ENCODE assay signal across 1 cellular context in genomic region chr2:226114436-226114835, GRCh38.
A peak's percentile ranks its signal among the peaks of the same experiment; 100 is the strongest.
TF ChIP-seq lines count a peak whose summit lies in the region.

No MANE protein-coding gene starts in this region.

TF ChIP-seq in HepG2, 621 proteins besides CTCF, POLR2A, EP300 and RAD21 (continued from another document and continues in another):
- no peak for TF ChIP-seq HMGXB3 (CRISPR knock-in tag; IDR thresholded peaks at IDR 0.05; ENCODE audit: borderline replicate concordance)
- TF ChIP-seq MYPOP (CRISPR knock-in tag; IDR thresholded peaks at IDR 0.05) = no peak
- TF ChIP-seq KDM3A (CRISPR knock-in tag; IDR thresholded peaks at IDR 0.05; ENCODE audit: low read depth) = no peak
- peak; percentile 58; the same call in 1 of the 2 replicates for TF ChIP-seq POGZ (CRISPR knock-in tag; IDR thresholded peaks at IDR 0.05)
- no peak for TF ChIP-seq TOE1 (CRISPR knock-in tag; IDR thresholded peaks at IDR 0.05)
- TF ChIP-seq ONECUT2 (CRISPR knock-in tag; IDR thresholded peaks at IDR 0.05) = peak; percentile 46; the same call in 1 of the 2 replicates
- no peak for TF ChIP-seq ZNF280B (CRISPR knock-in tag; IDR thresholded peaks at IDR 0.05; ENCODE audit: borderline replicate concordance)
- peak; percentile 50; the same call in 1 of the 2 replicates for TF ChIP-seq ZNF12 (CRISPR knock-in tag; IDR thresholded peaks at IDR 0.05)
- TF ChIP-seq ZNF878 (CRISPR knock-in tag; IDR thresholded peaks at IDR 0.05) = no peak
- TF ChIP-seq HOXA7 (CRISPR knock-in tag; IDR thresholded peaks at IDR 0.05) = no peak
- no peak for TF ChIP-seq HNF4G (IDR thresholded peaks at IDR 0.05; ENCODE audit: borderline replicate concordance, low read depth, low read length)
- TF ChIP-seq HNF4G (CRISPR knock-in tag; IDR thresholded peaks at IDR 0.05; ENCODE audit: borderline replicate concordance, low read depth) = no peak
- TF ChIP-seq MAZ (IDR thresholded peaks at IDR 0.05; ENCODE audit: borderline replicate concordance, low read depth, low read length) = no peak
- 0 out of 2 replicates have a peak, but pooled peaks have one; percentile 13 for TF ChIP-seq MAZ (CRISPR knock-in tag; IDR thresholded peaks at IDR 0.05; ENCODE audit: low read depth)
- TF ChIP-seq MXI1 (IDR thresholded peaks at IDR 0.05; ENCODE audit: borderline replicate concordance, low read depth, low read length) = no peak
- TF ChIP-seq ELF3 (CRISPR knock-in tag; IDR thresholded peaks at IDR 0.05) = no peak
- 0 out of 2 replicates have a peak, but pooled peaks have one; percentile 45 for TF ChIP-seq SNAPC4 (CRISPR knock-in tag; IDR thresholded peaks at IDR 0.05)
- no peak for TF ChIP-seq ZNF510 (CRISPR knock-in tag; IDR thresholded peaks at IDR 0.05; ENCODE audit: low read depth)
- TF ChIP-seq ZNF205 (CRISPR knock-in tag; IDR thresholded peaks at IDR 0.05) = peak; percentile 25; the same call in 1 of the 2 replicates
- no peak for TF ChIP-seq PHF8 (CRISPR knock-in tag; IDR thresholded peaks at IDR 0.05)
- TF ChIP-seq JUNB (CRISPR knock-in tag; IDR thresholded peaks at IDR 0.05; ENCODE audit: borderline replicate concordance) = no peak
- TF ChIP-seq ISX (CRISPR knock-in tag; conservative IDR thresholded peaks at IDR 0.05) = no peak
- no peak for TF ChIP-seq ASH2L (IDR thresholded peaks at IDR 0.05; ENCODE audit: insufficient read length, low read depth, low read length)
- TF ChIP-seq STAG1 (CRISPR knock-in tag; IDR thresholded peaks at IDR 0.05) = peak; percentile 62
- peak; percentile 89 for TF ChIP-seq HOMEZ (CRISPR knock-in tag; IDR thresholded peaks at IDR 0.05; ENCODE audit: low read depth)
- 0 out of 2 replicates have a peak, but pooled peaks have one; percentile 35 for TF ChIP-seq MIER2 (CRISPR knock-in tag; IDR thresholded peaks at IDR 0.05)
- no peak for TF ChIP-seq ZNF557 (CRISPR knock-in tag; IDR thresholded peaks at IDR 0.05)
- 0 out of 2 replicates have a peak, but pooled peaks have one; percentile 36 for TF ChIP-seq ZNF792 (CRISPR knock-in tag; IDR thresholded peaks at IDR 0.05)
- peak; percentile 33; the same call in 1 of the 2 replicates for TF ChIP-seq POLR2G (IDR thresholded peaks at IDR 0.05; ENCODE audit: low read depth, low read length)
- TF ChIP-seq HDAC6 (IDR thresholded peaks at IDR 0.05; ENCODE audit: low read depth, low read length) = no peak
- no peak for TF ChIP-seq ZBTB2 (CRISPR knock-in tag; IDR thresholded peaks at IDR 0.05; ENCODE audit: low read depth)
- 0 out of 2 replicates have a peak, but pooled peaks have one; percentile 42 for TF ChIP-seq SAP130 (CRISPR knock-in tag; IDR thresholded peaks at IDR 0.05; ENCODE audit: low read depth)
- no peak for TF ChIP-seq XBP1 (CRISPR knock-in tag; IDR thresholded peaks at IDR 0.05)
- no peak for TF ChIP-seq YEATS4 (CRISPR knock-in tag; IDR thresholded peaks at IDR 0.05; ENCODE audit: borderline replicate concordance)
- TF ChIP-seq NCOA1 (CRISPR knock-in tag; IDR thresholded peaks at IDR 0.05) = no peak
- TF ChIP-seq CCAR2 (optimal IDR thresholded peaks at IDR 0.05; ENCODE audit: low read depth, low read length) = no peak
- TF ChIP-seq KLF12 (CRISPR knock-in tag; IDR thresholded peaks at IDR 0.05; ENCODE audit: borderline replicate concordance) = no peak
- TF ChIP-seq XRCC5 (optimal IDR thresholded peaks at IDR 0.05; ENCODE audit: low read length) = peak; percentile 59
- TF ChIP-seq TEF (CRISPR knock-in tag; IDR thresholded peaks at IDR 0.05) = no peak
- TF ChIP-seq ZNF563 (CRISPR knock-in tag; IDR thresholded peaks at IDR 0.05) = no peak
- no peak for TF ChIP-seq ZNF142 (CRISPR knock-in tag; IDR thresholded peaks at IDR 0.05)
